Comparison of ENCODE assay signal across 24 cellular contexts in the genomic region with DNA sequence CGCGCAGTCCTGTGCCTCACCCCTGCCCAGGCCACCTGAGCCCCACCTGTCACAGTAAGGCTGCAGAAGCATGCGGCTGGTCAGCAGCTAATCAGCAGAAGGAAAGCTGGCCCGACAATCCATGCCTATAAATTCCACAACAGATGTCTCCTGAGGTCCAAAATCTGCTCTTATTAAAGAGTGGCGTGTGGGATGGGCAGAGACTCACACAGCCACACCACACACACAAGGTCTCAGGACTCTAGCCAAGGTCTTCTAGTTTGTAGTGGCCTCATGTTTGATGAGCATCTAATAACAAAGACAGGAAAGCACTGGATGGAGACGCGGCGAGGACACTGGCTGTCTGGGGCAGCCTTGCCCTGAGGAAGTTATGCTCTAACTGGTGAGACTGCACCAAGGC. TPM values are rescaled to one million over a fixed set of nuclear protein-coding genes. Genes with fewer than 3 reads are reported as not detected.
DNase-seq lines count a peak whose midpoint lies in the region; ATAC-seq and TF ChIP-seq lines count a peak whose summit lies in the region.
"Had no signal": no experiment of that assay in that cellular context is flagged by ENCODE, and none has a peak within 500 bp of the region (broad histone marks: within the 10 kb centered on the region; RNA-seq: fewer than 3 reads in every experiment).

No MANE protein-coding gene starts in this region.

- no peak overlapping the region for H3K4me3 ChIP-seq in WERI-Rb-1 (ENCODE audit: low read depth, low read length)
- H3K4me3 ChIP-seq: cardiac muscle cell, dorsolateral prefrontal cortex, ovary, tibial artery had no signal

- H3K27ac ChIP-seq in WERI-Rb-1 = no peak overlapping the region
- H3K27ac ChIP-seq: cardiac muscle cell, dorsolateral prefrontal cortex, KMS-11, ovary, tibial artery had no signal

- intact Hi-C loops in CD14-positive monocyte (cut with micrococcal nuclease) = no loop called here

- H3K9me3 ChIP-seq in WERI-Rb-1 (ENCODE audit: severe bottlenecking) = no peaks in the 10 kb centered on the region
- H3K9me3 ChIP-seq: BE2C, ovary, tibial artery had no signal

- no peaks in the 10 kb centered on the region for H3K36me3 ChIP-seq in WERI-Rb-1
- H3K36me3 ChIP-seq: cardiac muscle cell, ovary, tibial artery had no signal

- no peak for TF ChIP-seq CTCF in CD14-positive monocyte (IDR thresholded peaks at IDR 0.05)
- TF ChIP-seq CTCF in WERI-Rb-1 (IDR thresholded peaks at IDR 0.05; ENCODE audit: low read depth, low read length) = no peak
- no peak for TF ChIP-seq CTCF in glutamatergic neuron (IDR thresholded peaks at IDR 0.05; ENCODE audit: partially characterized antibody, unreplicated experiment)

- H3K4me1 Mint-ChIP-seq in T-helper 2 cell treated with Interferon-gamma antibody and Interleukin-4, amounts not matched to agents 5 μg/mL and 100 μg/mL, for 36 hours (ENCODE audit: low read depth) = peaks cover 53% of the 10 kb centered on the region
- H3K4me1 Mint-ChIP-seq in CD14-positive monocyte = peaks cover 50% of the 10 kb centered on the region
- H3K4me1 Mint-ChIP-seq in glutamatergic neuron (ENCODE audit: low read depth, unreplicated experiment) = peaks cover 44% of the 10 kb centered on the region

- peak overlapping the region; percentile 22 for H3K4me3 Mint-ChIP-seq in T-helper 2 cell treated with Interferon-gamma antibody and Interleukin-4, amounts not matched to agents 5 μg/mL and 100 μg/mL, for 36 hours
- H3K4me3 Mint-ChIP-seq in CD14-positive monocyte (no peak overlapping the region), glutamatergic neuron (ENCODE audit: unreplicated experiment) (peak overlapping the region; percentile 63)
- H3K4me3 Mint-ChIP-seq: H9 had no signal

- H3K9me3 Mint-ChIP-seq in T-helper 2 cell treated with Interferon-gamma antibody and Interleukin-4, amounts not matched to agents 5 μg/mL and 100 μg/mL, for 36 hours = no peaks in the 10 kb centered on the region
- H3K9me3 Mint-ChIP-seq in CD14-positive monocyte (peaks cover 0 to 4% (median 0%) of the 10 kb centered on the region in 7 donors), glutamatergic neuron (ENCODE audit: unreplicated experiment) (peaks cover 19% of the 10 kb centered on the region)
- H3K9me3 Mint-ChIP-seq: stimulated activated naive CD8-positive, alpha-beta T cell treated with anti-CD3 and anti-CD28 coated beads, Interleukin-15, Interleukin-2, amounts not matched to agents 100 ng/mL and 50 ng/mL, for 24 hours had no signal

- no peak for ATAC-seq in HG03354 (IDR thresholded peaks at IDR 0.05; ENCODE audit: poor library complexity, severe bottlenecking, unreplicated experiment)
- no peak for ATAC-seq in GM18498 (IDR thresholded peaks at IDR 0.05; ENCODE audit: unreplicated experiment)
- ATAC-seq: left cardiac atrium, right cardiac atrium, SK-N-SH treated with all-trans-retinoic acid at 6 μM for 48 hours had no signal

- DNase-seq in T-helper 2 cell treated with Interferon-gamma antibody and Interleukin-4, amounts not matched to agents 5 μg/mL and 100 μg/mL, for 36 hours (ENCODE audit: low spot score) = no peak
- DNase-seq in T-helper 2 cell (no peak), CD14-positive monocyte (ENCODE audit: low spot score) (no peak), WERI-Rb-1 (peak; percentile 43), glutamatergic neuron (no peak), NCI-H526 treated with DMSO at 0.1 percent for 48 hours (lab: John Stamatoyannopoulos, UW) (no peak)
- DNase-seq: 8988T; activated effector memory CD4-positive, alpha-beta T cell treated with anti-CD3 and anti-CD28 coated beads, Interleukin-2, amount 50 U/mL, for 16 hours; BE2C; DMS 273 treated with DMSO at 0.1 percent for 48 hours; H9; left cardiac atrium; NCI-H146; ovary; T1000; tibial artery had no signal

- peaks cover 20% of the 10 kb centered on the region for H3K36me3 Mint-ChIP-seq in T-helper 2 cell treated with Interferon-gamma antibody and Interleukin-4, amounts not matched to agents 5 μg/mL and 100 μg/mL, for 36 hours (ENCODE audit: low read depth)
- H3K36me3 Mint-ChIP-seq in CD14-positive monocyte (peaks cover 7 to 19% of the 10 kb centered on the region in 2 donors), glutamatergic neuron (ENCODE audit: unreplicated experiment) (peaks cover 6% of the 10 kb centered on the region)

- H3K27me3 ChIP-seq in WERI-Rb-1 (ENCODE audit: insufficient read depth, low read depth, severe bottlenecking) = no peaks in the 10 kb centered on the region
- H3K27me3 ChIP-seq: BE2C, cardiac muscle cell, dorsolateral prefrontal cortex, ovary, tibial artery had no signal

- no peaks in the 10 kb centered on the region for H3K27me3 Mint-ChIP-seq in T-helper 2 cell treated with Interferon-gamma antibody and Interleukin-4, amounts not matched to agents 5 μg/mL and 100 μg/mL, for 36 hours (ENCODE audit: low read depth)
- H3K27me3 Mint-ChIP-seq in CD14-positive monocyte (ENCODE audit: low read depth in 3 of 3) (peaks cover 0 to 6% (median 0%) of the 10 kb centered on the region in 3 donors), glutamatergic neuron (ENCODE audit: unreplicated experiment) (peaks cover 7% of the 10 kb centered on the region)
- H3K27me3 Mint-ChIP-seq: stimulated activated naive CD8-positive, alpha-beta T cell treated with anti-CD3 and anti-CD28 coated beads, Interleukin-15, Interleukin-2, amounts not matched to agents 100 ng/mL and 50 ng/mL, for 24 hours had no signal

- H3K27ac Mint-ChIP-seq in T-helper 2 cell treated with Interferon-gamma antibody and Interleukin-4, amounts not matched to agents 5 μg/mL and 100 μg/mL, for 36 hours = peak overlapping the region; percentile 42
- H3K27ac Mint-ChIP-seq in CD14-positive monocyte (peak overlapping the region in 6 of 7 donors; percentile 37 to 84 (median 44)), glutamatergic neuron (ENCODE audit: unreplicated experiment) (peak overlapping the region; percentile 86)
- H3K27ac Mint-ChIP-seq: H9 had no signal

RNA-seq across cellular contexts. Expression of gene ANKRD11, which starts 55.9 kb away (rescaled TPM):
- 1 to 10 TPM; 3.2 to 5.4 TPM for polyA plus RNA-seq in CD14-positive monocyte
- total RNA-seq in glutamatergic neuron (ENCODE audit: unreplicated experiment) = 367 TPM

Comparison
In these comparisons a context has a peak if more than half of its experiments do, and no peak if none do; other contexts are left out.
1. H3K4me3 Mint-ChIP-seq: peak in T-helper 2 cell treated with Interferon-gamma antibody and Interleukin-4, amounts not matched to agents 5 μg/mL and 100 μg/mL, for 36 hours (single experiment) and glutamatergic neuron (single experiment); none in CD14-positive monocyte (0 of 2).
2. Peak in every context shown above with its lines, with median percentiles within 50 percentile points of each other: H3K27ac Mint-ChIP-seq.